8 cellular contexts compared by ENCODE assay signal in genomic region chr3:183515968-183516851, GRCh38. TPM values are rescaled to one million over a fixed set of nuclear protein-coding genes. Genes with fewer than 3 reads are reported as not detected.
A peak's percentile ranks its signal among the peaks of the same experiment; 100 is the strongest.
DNase-seq lines count a peak whose midpoint lies in the region; ATAC-seq and TF ChIP-seq lines count a peak whose summit lies in the region.

No MANE protein-coding gene starts in this region.

- no peaks in the 10 kb centered on the region for H3K9me3 Mint-ChIP-seq in activated naive CD8-positive, alpha-beta T cell (ENCODE audit: low read depth)
- H3K9me3 Mint-ChIP-seq in glutamatergic neuron (ENCODE audit: unreplicated experiment), result peaks cover 3% of the 10 kb centered on the region
- no peaks in the 10 kb centered on the region for H3K9me3 Mint-ChIP-seq in WTC11

- H3K36me3 ChIP-seq in OCI-LY7 (ENCODE audit: insufficient read depth, low read length), result peaks cover 78% of the 10 kb centered on the region

- TF ChIP-seq CTCF in GM12874 (IDR thresholded peaks at IDR 0.05; ENCODE audit: insufficient read depth, low read depth, low read length) (0 out of 2 replicates have a peak, but pooled peaks have one; percentile 19), OCI-LY7 (conservative IDR thresholded peaks at IDR 0.05; ENCODE audit: low read length) (peak; percentile 84), glutamatergic neuron (IDR thresholded peaks at IDR 0.05; ENCODE audit: partially characterized antibody, unreplicated experiment) (no peak), WTC11 (IDR thresholded peaks at IDR 0.05) (no peak)

- peak overlapping the region; percentile 72 for H3K4me3 Mint-ChIP-seq in activated naive CD8-positive, alpha-beta T cell
- H3K4me3 Mint-ChIP-seq in glutamatergic neuron (ENCODE audit: unreplicated experiment) (no peak overlapping the region), WTC11 (no peak overlapping the region)

- H3K27me3 Mint-ChIP-seq in activated naive CD8-positive, alpha-beta T cell, result no peaks in the 10 kb centered on the region
- H3K27me3 Mint-ChIP-seq in glutamatergic neuron (ENCODE audit: unreplicated experiment), result peaks cover 6% of the 10 kb centered on the region
- peaks cover 19% of the 10 kb centered on the region for H3K27me3 Mint-ChIP-seq in WTC11 (ENCODE audit: low read depth)

- H3K4me1 Mint-ChIP-seq in activated naive CD8-positive, alpha-beta T cell (ENCODE audit: low read depth), result peaks cover 82% of the 10 kb centered on the region
- H3K4me1 Mint-ChIP-seq in glutamatergic neuron (ENCODE audit: low read depth, unreplicated experiment) (peaks cover 28% of the 10 kb centered on the region), WTC11 (peaks cover 15% of the 10 kb centered on the region)

- H3K4me3 ChIP-seq in OCI-LY7 (ENCODE audit: low read depth, low read length, poor library complexity, severe bottlenecking), result peak overlapping the region; percentile 51

- CTCF ChIA-PET in OCI-LY7 (lab: Charles Lee; ENCODE audit: unreplicated experiment), result interaction anchor here (0.7 to 1.1 kb wide), 3 partner anchors 9 to 35 kb away, joined by 3 read pairs; no protein-coding TSS in a partner anchor
- CTCF ChIA-PET in WTC11 (lab: Charles Lee), result interaction anchor here (0.6 to 2.3 kb wide), 10 partner anchors 17 to 88 kb away, joined by 3 to 13 read pairs (median 4); no protein-coding TSS in a partner anchor

- H3K79me2 ChIP-seq in OCI-LY7 (ENCODE audit: insufficient read depth, low read depth, low read length), result peaks cover 91% of the 10 kb centered on the region

- POLR2A ChIA-PET in OCI-LY7 (lab: Charles Lee) (interaction anchor here (1.0 to 5.9 kb wide), 16 partner anchors 11 to 76 kb away, joined by 3 to 47 read pairs (median 4); partner anchors contain the start of gene KLHL6), WTC11 (lab: Charles Lee) (interaction anchor here (0.6 kb wide), 1 partner anchor 28 kb away, joined by 3 read pairs; no protein-coding TSS in a partner anchor)

- H3K4me1 ChIP-seq in OCI-LY7 (ENCODE audit: insufficient read depth, low read length, poor library complexity, severe bottlenecking), result peaks cover 99% of the 10 kb centered on the region

- peak overlapping the region; percentile 95 for H3K27ac Mint-ChIP-seq in activated naive CD8-positive, alpha-beta T cell
- H3K27ac Mint-ChIP-seq in glutamatergic neuron (ENCODE audit: unreplicated experiment) (no peak overlapping the region), WTC11 (no peak overlapping the region)

- intact Hi-C loops in OCI-LY7 (cut with micrococcal nuclease; ENCODE audit: unreplicated experiment), result loop anchor here (1.0 kb wide), 2 partner anchors 20 to 36 kb away; no protein-coding TSS in a partner anchor

- H3K36me3 Mint-ChIP-seq in activated naive CD8-positive, alpha-beta T cell, result peaks cover 16% of the 10 kb centered on the region
- peaks cover 6% of the 10 kb centered on the region for H3K36me3 Mint-ChIP-seq in glutamatergic neuron (ENCODE audit: unreplicated experiment)
- H3K36me3 Mint-ChIP-seq in WTC11, result no peaks in the 10 kb centered on the region

- DNase-seq in OCI-LY7 (ENCODE audit: low spot score) (peak; percentile 93), glutamatergic neuron (no peak), NCI-H2107 treated with DMSO at 0.1 percent for 48 hours (lab: John Stamatoyannopoulos, UW; ENCODE audit: unreplicated experiment) (no peak), WTC11 (ENCODE audit: low spot score) (no peak)
- peak; percentile 24 for DNase-seq in stimulated activated CD8-positive, alpha-beta memory T cell treated with anti-CD3 and anti-CD28 coated beads, Interleukin-15, amount 100 ng/mL, for 1 hour (ENCODE audit: low read depth)

- H3K27ac ChIP-seq in OCI-LY7 (ENCODE audit: low read depth, low read length, poor library complexity, severe bottlenecking), result peak overlapping the region; percentile 94

- H3K9me2 ChIP-seq in OCI-LY7 (ENCODE audit: insufficient read depth, low read length), result no peaks in the 10 kb centered on the region

- ATAC-seq in HG02610 (IDR thresholded peaks at IDR 0.05; ENCODE audit: unreplicated experiment) (peak; percentile 83), WTC11 (no peak; the same call in 1 of the 2 replicates)

- H3K4me2 ChIP-seq in OCI-LY7 (ENCODE audit: low read length), result peak overlapping the region; percentile 75

- no peak overlapping the region for H2AFZ ChIP-seq in OCI-LY7 (ENCODE audit: low read length)

- no peaks in the 10 kb centered on the region for H4K20me1 ChIP-seq in OCI-LY7 (ENCODE audit: insufficient read depth, low read length)

- BruUV-seq in OCI-LY7 (replicated peaks; lab: Mats Ljungman, UMichigan), result no TSS peak

- no peaks in the 10 kb centered on the region for H3K9me3 ChIP-seq in OCI-LY7 (ENCODE audit: low read length)

TF ChIP-seq in WTC11, 78 proteins besides CTCF, POLR2A, EP300 and RAD21 (continues in another document):
- TF ChIP-seq MYBL2 (CRISPR knock-in tag; IDR thresholded peaks at IDR 0.05) (no peak), ATF6 (CRISPR knock-in tag; IDR thresholded peaks at IDR 0.05) (no peak), ZNF671 (CRISPR knock-in tag; IDR thresholded peaks at IDR 0.05) (no peak), GRHL2 (CRISPR knock-in tag; IDR thresholded peaks at IDR 0.05; ENCODE audit: insufficient replicate concordance, severe bottlenecking) (no peak), PRDM15 (CRISPR knock-in tag; IDR thresholded peaks at IDR 0.05) (no peak), ZNF121 (CRISPR knock-in tag; IDR thresholded peaks at IDR 0.05) (no peak), TEAD4 (CRISPR knock-in tag; IDR thresholded peaks at IDR 0.05) (no peak), NR1H2 (CRISPR knock-in tag; IDR thresholded peaks at IDR 0.05) (no peak)
- TF ChIP-seq, protein P1, sequence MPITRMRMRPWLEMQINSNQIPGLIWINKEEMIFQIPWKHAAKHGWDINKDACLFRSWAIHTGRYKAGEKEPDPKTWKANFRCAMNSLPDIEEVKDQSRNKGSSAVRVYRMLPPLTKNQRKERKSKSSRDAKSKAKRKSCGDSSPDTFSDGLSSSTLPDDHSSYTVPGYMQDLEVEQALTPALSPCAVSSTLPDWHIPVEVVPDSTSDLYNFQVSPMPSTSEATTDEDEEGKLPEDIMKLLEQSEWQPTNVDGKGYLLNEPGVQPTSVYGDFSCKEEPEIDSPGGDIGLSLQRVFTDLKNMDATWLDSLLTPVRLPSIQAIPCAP (CRISPR knock-in tag; IDR thresholded peaks at IDR 0.05), result no peak
- TF ChIP-seq, protein P2, sequence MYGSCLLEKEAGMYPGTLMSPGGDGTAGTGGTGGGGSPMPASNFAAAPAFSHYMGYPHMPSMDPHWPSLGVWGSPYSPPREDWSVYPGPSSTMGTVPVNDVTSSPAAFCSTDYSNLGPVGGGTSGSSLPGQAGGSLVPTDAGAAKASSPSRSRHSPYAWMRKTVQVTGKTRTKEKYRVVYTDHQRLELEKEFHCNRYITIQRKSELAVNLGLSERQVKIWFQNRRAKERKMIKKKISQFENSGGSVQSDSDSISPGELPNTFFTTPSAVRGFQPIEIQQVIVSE (CRISPR knock-in tag; IDR thresholded peaks at IDR 0.05; ENCODE audit: borderline replicate concordance), result no peak
- TF ChIP-seq, protein P3, sequence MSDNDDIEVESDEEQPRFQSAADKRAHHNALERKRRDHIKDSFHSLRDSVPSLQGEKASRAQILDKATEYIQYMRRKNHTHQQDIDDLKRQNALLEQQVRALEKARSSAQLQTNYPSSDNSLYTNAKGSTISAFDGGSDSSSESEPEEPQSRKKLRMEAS (CRISPR knock-in tag; IDR thresholded peaks at IDR 0.05), result no peak

RNA-seq across cellular contexts. Expression of gene KLHL6, which starts 39.3 kb away (rescaled TPM):
- total RNA-seq in OCI-LY7 (2014; rRNA removed; shearing (Covaris generic)), result 143 TPM in 2 replicates
- total RNA-seq in OCI-LY7 (2022) (169 and 191 TPM in 2 replicates), glutamatergic neuron (ENCODE audit: unreplicated experiment) (not detected), WTC11 (2021) (0.11 to 0.23 TPM (median 0.18 TPM) in 3 replicates)

Comparison
In these comparisons a context has a peak if more than half of its experiments do, and no peak if none do; other contexts are left out.
1. CTCF ChIP-seq: peak in GM12874 (single experiment) and OCI-LY7 (single experiment); none in glutamatergic neuron (single experiment) and WTC11 (single experiment).
2. DNase-seq: peak in OCI-LY7 (single experiment) and stimulated activated CD8-positive, alpha-beta memory T cell treated with anti-CD3 and anti-CD28 coated beads, Interleukin-15, amount 100 ng/mL, for 1 hour (single experiment); none in glutamatergic neuron (single experiment), NCI-H2107 treated with DMSO at 0.1 percent for 48 hours (single experiment) and WTC11 (single experiment).
3. RNA of gene KLHL6, which starts 39.3 kb away (total RNA-seq): 143 to 191 TPM in OCI-LY7; 0.11 to 0.23 TPM in WTC11 and not detected in glutamatergic neuron (single experiment); every median in the first group is over 100 times any median in the second.